ENCODE assay signal across 14 cellular contexts in the genomic region with DNA sequence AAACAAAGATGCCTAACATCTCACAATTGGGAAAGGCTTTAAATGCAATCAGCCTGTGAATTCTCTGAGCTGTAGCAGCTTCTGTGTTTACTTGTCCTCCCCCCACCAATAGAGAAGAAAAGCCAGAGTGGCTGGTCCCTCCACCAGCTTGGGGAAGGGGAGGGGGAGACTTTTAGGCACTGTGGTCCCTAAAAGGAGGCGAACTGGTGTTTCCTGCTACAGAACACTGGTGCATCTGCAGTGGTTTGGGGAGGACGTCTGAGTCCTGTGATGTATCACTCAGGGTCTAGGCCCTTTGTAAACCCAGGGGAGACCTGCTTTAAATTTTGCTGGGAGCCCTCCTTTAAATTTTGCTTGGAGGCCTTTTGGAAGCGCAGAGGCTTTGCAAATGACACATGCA. TPM values are rescaled to one million over a fixed set of nuclear protein-coding genes. Genes with fewer than 3 reads are reported as not detected.
DNase-seq lines count a peak whose midpoint lies in the region; TF ChIP-seq lines count a peak whose summit lies in the region.
"Had no signal": no experiment of that assay in that cellular context is flagged by ENCODE, and none has a peak within 500 bp of the region (broad histone marks: within the 10 kb centered on the region; RNA-seq: fewer than 3 reads in every experiment).

No MANE protein-coding gene starts in this region.

- TF ChIP-seq CTCF in esophagus muscularis mucosa (IDR thresholded peaks at IDR 0.05): no peak
- no peak for TF ChIP-seq CTCF in neutrophil (IDR thresholded peaks at IDR 0.05)

- peak overlapping the region; percentile 43 to 80 (median 53) for H3K27ac Mint-ChIP-seq in CD4-positive, alpha-beta memory T cell
- H3K27ac Mint-ChIP-seq in T-helper 2 cell treated with Interferon-gamma antibody and Interleukin-4, amounts not matched to agents 5 μg/mL and 100 μg/mL, for 36 hours: no peak overlapping the region

- CTCF ChIA-PET in CD4-positive, alpha-beta memory T cell (lab: Charles Lee; ENCODE audit: partially characterized antibody): interaction anchor here (0.7 to 1.9 kb wide), 5 partner anchors 8 to 154 kb away, joined by 3 to 10 read pairs (median 4); a partner anchor contains a TSS

- TF ChIP-seq POLR2A in esophagus muscularis mucosa (IDR thresholded peaks at IDR 0.05; ENCODE audit: low read depth): no peak

- no peaks in the 10 kb centered on the region for H3K9me3 Mint-ChIP-seq in CD4-positive, alpha-beta memory T cell
- H3K9me3 Mint-ChIP-seq in T-helper 2 cell treated with Interferon-gamma antibody and Interleukin-4, amounts not matched to agents 5 μg/mL and 100 μg/mL, for 36 hours: no peaks in the 10 kb centered on the region
- H3K9me3 Mint-ChIP-seq: activated CD4-positive, alpha-beta memory T cell treated with anti-CD3 and anti-CD28 coated beads for 36 hours had no signal

- no peak overlapping the region for H3K27ac ChIP-seq in CD4-positive, alpha-beta memory T cell (ENCODE audit: low read depth, low read length)
- H3K27ac ChIP-seq in HUES64 (ENCODE audit: low read depth, low read length): peak overlapping the region; percentile 93
- H3K27ac ChIP-seq in esophagus muscularis mucosa (replicated peaks in 1 of 4): peak overlapping the region; percentile 41 to 78 (median 65)
- H3K27ac ChIP-seq in neutrophil: peak overlapping the region; percentile 70
- H3K27ac ChIP-seq: HL-60 had no signal

- no peak for TF ChIP-seq EP300 in esophagus muscularis mucosa (IDR thresholded peaks at IDR 0.05)

- H3K27me3 Mint-ChIP-seq in CD4-positive, alpha-beta memory T cell: no peaks in the 10 kb centered on the region
- no peaks in the 10 kb centered on the region for H3K27me3 Mint-ChIP-seq in T-helper 2 cell treated with Interferon-gamma antibody and Interleukin-4, amounts not matched to agents 5 μg/mL and 100 μg/mL, for 36 hours (ENCODE audit: low read depth)
- H3K27me3 Mint-ChIP-seq: activated CD4-positive, alpha-beta memory T cell treated with anti-CD3 and anti-CD28 coated beads for 36 hours had no signal

- peaks cover 0 to 30% of the 10 kb centered on the region in 2 donors for H3K36me3 Mint-ChIP-seq in CD4-positive, alpha-beta memory T cell
- H3K36me3 Mint-ChIP-seq in T-helper 2 cell treated with Interferon-gamma antibody and Interleukin-4, amounts not matched to agents 5 μg/mL and 100 μg/mL, for 36 hours (ENCODE audit: low read depth): peaks cover 12% of the 10 kb centered on the region

- H3K4me3 ChIP-seq in CD4-positive, alpha-beta memory T cell (ENCODE audit: low read length in 2 of 2): no peak overlapping the region
- H3K4me3 ChIP-seq in HUES64 (ENCODE audit: low read length): peak overlapping the region; percentile 34
- H3K4me3 ChIP-seq in esophagus muscularis mucosa: no peak overlapping the region
- H3K4me3 ChIP-seq in neutrophil (ENCODE audit: low read depth in 1 of 2, low read length in 1 of 2): no peak overlapping the region

- no peak for DNase-seq in CD4-positive, alpha-beta memory T cell
- DNase-seq in esophagus muscularis mucosa (ENCODE audit: extremely low spot score): no peak
- DNase-seq in NOMO-1 treated with DMSO at 0.1 percent for 48 hours (lab: John Stamatoyannopoulos, UW; ENCODE audit: unreplicated experiment): no peak
- no peak for DNase-seq in T-helper 2 cell treated with Interferon-gamma antibody and Interleukin-4, amounts not matched to agents 5 μg/mL and 100 μg/mL, for 36 hours (ENCODE audit: low spot score)
- DNase-seq in kidney tubule cell (ENCODE audit: low spot score): no peak
- DNase-seq: activated CD4-positive, alpha-beta memory T cell treated with anti-CD3 and anti-CD28 coated beads for 36 hours; effector CD8-positive, alpha-beta T cell; hypothalamus; Kasumi-1; NCI-H446; retina had no signal

- intact Hi-C loops in CD4-positive, alpha-beta memory T cell (cut with micrococcal nuclease): no loop called here
- intact Hi-C loops in esophagus muscularis mucosa (cut with DNase I): no loop called here

- H3K4me3 Mint-ChIP-seq in CD4-positive, alpha-beta memory T cell: peak overlapping the region in 2 of 8 donors; percentile 33 to 43
- no peak overlapping the region for H3K4me3 Mint-ChIP-seq in T-helper 2 cell treated with Interferon-gamma antibody and Interleukin-4, amounts not matched to agents 5 μg/mL and 100 μg/mL, for 36 hours
- H3K4me3 Mint-ChIP-seq: activated CD4-positive, alpha-beta memory T cell treated with anti-CD3 and anti-CD28 coated beads for 36 hours had no signal

- no peaks in the 10 kb centered on the region for H3K9me3 ChIP-seq in CD4-positive, alpha-beta memory T cell (ENCODE audit: control insufficient read depth in 1 of 2, low read length in 2 of 2)
- H3K9me3 ChIP-seq in HUES64 (ENCODE audit: insufficient read depth, low read depth, low read length) (no peaks in the 10 kb centered on the region), esophagus muscularis mucosa (no peaks in the 10 kb centered on the region), neutrophil (no peaks in the 10 kb centered on the region)

- WGBS in HUES64: 40% methylated on average over 3 of the region's 3 CpGs
- WGBS in esophagus muscularis mucosa: 52% methylated on average over 3 of the region's 3 CpGs

- no peaks in the 10 kb centered on the region for H3K36me3 ChIP-seq in CD4-positive, alpha-beta memory T cell (ENCODE audit: insufficient read depth, low read length)
- no peaks in the 10 kb centered on the region for H3K36me3 ChIP-seq in HUES64 (ENCODE audit: insufficient read depth, low read length)
- H3K36me3 ChIP-seq in esophagus muscularis mucosa: no peaks in the 10 kb centered on the region
- H3K36me3 ChIP-seq in neutrophil: no peaks in the 10 kb centered on the region

- H3K27me3 ChIP-seq in CD4-positive, alpha-beta memory T cell (ENCODE audit: insufficient read depth, low read length): no peaks in the 10 kb centered on the region
- H3K27me3 ChIP-seq in HUES64 (ENCODE audit: insufficient read depth, low read length): no peaks in the 10 kb centered on the region
- peaks cover 0 to 4% (median 0%) of the 10 kb centered on the region in 4 donors for H3K27me3 ChIP-seq in esophagus muscularis mucosa
- H3K27me3 ChIP-seq in neutrophil: no peaks in the 10 kb centered on the region

- POLR2A ChIA-PET in CD4-positive, alpha-beta memory T cell (lab: Charles Lee; ENCODE audit: partially characterized antibody): interaction anchor here (1.1 kb wide), 1 partner anchor 16 kb away, joined by 3 read pairs; a partner anchor contains a TSS

- peaks cover 58 to 91% (median 76%) of the 10 kb centered on the region in 4 donors for H3K4me1 Mint-ChIP-seq in CD4-positive, alpha-beta memory T cell
- H3K4me1 Mint-ChIP-seq in T-helper 2 cell treated with Interferon-gamma antibody and Interleukin-4, amounts not matched to agents 5 μg/mL and 100 μg/mL, for 36 hours (ENCODE audit: low read depth): peaks cover 28% of the 10 kb centered on the region

- peak overlapping the region; percentile 54 for H3K9ac ChIP-seq in HUES64 (ENCODE audit: low read depth, low read length)

- peaks cover 74% of the 10 kb centered on the region for H3K4me1 ChIP-seq in CD4-positive, alpha-beta memory T cell (ENCODE audit: insufficient read depth, low read length)
- H3K4me1 ChIP-seq in HUES64 (ENCODE audit: insufficient read depth, low read length): peaks cover 82% of the 10 kb centered on the region
- peaks cover 84 to 100% (median 94%) of the 10 kb centered on the region in 4 donors for H3K4me1 ChIP-seq in esophagus muscularis mucosa
- peaks cover 35 to 47% of the 10 kb centered on the region in 2 experiments for H3K4me1 ChIP-seq in neutrophil (ENCODE audit: control insufficient read depth in 1 of 2, insufficient read depth in 1 of 2, low read depth in 1 of 2, low read length in 1 of 2)

RNA-seq across cellular contexts. Expression of a gene that starts 16.9 kb away (rescaled TPM):
- 100 to 1,000 TPM; 137 to 155 TPM for total RNA-seq in CD4-positive, alpha-beta memory T cell
- polyA plus RNA-seq in CD4-positive, alpha-beta memory T cell: 100 to 1,000 TPM in 1 of 2 donors, 10 to 100 TPM in 1; 27.3 to 109 TPM
- 14.5 TPM for polyA plus RNA-seq in HUES64 (2013, experiment 1 of 2)
- polyA plus RNA-seq in HUES64 (2013, experiment 2 of 2): 15.8 TPM
- 10 to 100 TPM; 34.5 to 57.0 (median 45.4) TPM for total RNA-seq in esophagus muscularis mucosa
